ENCODE assay signal across 9 cellular contexts in genomic region chr2:174342600-174343342, GRCh38. TPM values are rescaled to one million over a fixed set of nuclear protein-coding genes. Genes with fewer than 3 reads are reported as not detected.
DNase-seq lines count a peak whose midpoint lies in the region; ATAC-seq and TF ChIP-seq lines count a peak whose summit lies in the region.
"Had no signal": no experiment of that assay in that cellular context is flagged by ENCODE, and none has a peak within 500 bp of the region (broad histone marks: within the 10 kb centered on the region; RNA-seq: fewer than 3 reads in every experiment).

No MANE protein-coding gene starts in this region.

- TF ChIP-seq CTCF in RWPE1 (conservative IDR thresholded peaks at IDR 0.05; ENCODE audit: low read depth) (no peak), CD14-positive monocyte (IDR thresholded peaks at IDR 0.05) (no peak)

- intact Hi-C loops in CD14-positive monocyte (cut with micrococcal nuclease) = loop anchor here (2.0 to 10.0 kb wide), 3 partner anchors 185 to 940 kb away; no protein-coding TSS in a partner anchor

- H3K4me1 ChIP-seq in HUES6 (ENCODE audit: control insufficient read depth, insufficient read depth, low read length) = peaks cover 49% of the 10 kb centered on the region

- H3K27ac ChIP-seq in HUES6 (ENCODE audit: low read depth, low read length) (no peak overlapping the region), RWPE1 (no peak overlapping the region)

- H3K9me3 Mint-ChIP-seq in naive thymus-derived CD8-positive, alpha-beta T cell = peaks cover 0 to 5% (median 0%) of the 10 kb centered on the region in 9 donors
- H3K9me3 Mint-ChIP-seq in CD14-positive monocyte = peaks cover 0 to 31% (median 10%) of the 10 kb centered on the region in 7 donors

- H3K9me3 ChIP-seq in HUES6 (ENCODE audit: control insufficient read depth, insufficient read depth, low read depth, low read length) = no peaks in the 10 kb centered on the region

- DNase-seq in DMS53 treated with DMSO at 0.1 percent for 48 hours (lab: John Stamatoyannopoulos, UW; ENCODE audit: unreplicated experiment) (peak; percentile 47), activated gamma-delta T cell (lab: John Stamatoyannopoulos, UW) (peak; percentile 17), dermis blood vessel endothelial cell (no peak), RWPE1 (ENCODE audit: low spot score) (no peak), CD14-positive monocyte (ENCODE audit: low spot score) (no peak)
- peak in 6 of 10 donors; percentile 34 to 66 (median 45) for DNase-seq in naive thymus-derived CD8-positive, alpha-beta T cell

- peaks cover 6 to 20% (median 7%) of the 10 kb centered on the region in 3 donors for H3K36me3 Mint-ChIP-seq in naive thymus-derived CD8-positive, alpha-beta T cell
- H3K36me3 Mint-ChIP-seq in CD14-positive monocyte = peaks cover 15 to 27% of the 10 kb centered on the region in 2 donors

- H3K9ac ChIP-seq in HUES6 (ENCODE audit: low read length) = no peak overlapping the region

- POLR2A ChIA-PET in naive thymus-derived CD8-positive, alpha-beta T cell (lab: Charles Lee) = no interaction called here
- POLR2A ChIA-PET in RWPE1 (lab: Yijun Ruan, JAX; ENCODE audit: low non-redundant PET) = no interaction called here

- peak overlapping the region; percentile 67 for H3K4me3 ChIP-seq in HUES6 (ENCODE audit: low read depth, low read length)

- H3K4me1 Mint-ChIP-seq in naive thymus-derived CD8-positive, alpha-beta T cell = peaks cover 17 to 41% (median 30%) of the 10 kb centered on the region in 4 donors
- H3K4me1 Mint-ChIP-seq in CD14-positive monocyte = peaks cover 46% of the 10 kb centered on the region

- no peaks in the 10 kb centered on the region for H3K36me3 ChIP-seq in HUES6 (ENCODE audit: control insufficient read depth, insufficient read depth, low read length)

- peak overlapping the region in 1 of 10 donors; percentile 80 for H3K27ac Mint-ChIP-seq in naive thymus-derived CD8-positive, alpha-beta T cell
- H3K27ac Mint-ChIP-seq in CD14-positive monocyte = no peak overlapping the region

- peak; percentile 23 to 25 for ATAC-seq in naive thymus-derived CD8-positive, alpha-beta T cell
- no peak for ATAC-seq in HG02840 (IDR thresholded peaks at IDR 0.05; ENCODE audit: low FRiP score, unreplicated experiment)

- peaks cover 84% of the 10 kb centered on the region for H3K27me3 ChIP-seq in HUES6 (ENCODE audit: control insufficient read depth, insufficient read depth, low read length)

- peaks cover 30 to 74% (median 52%) of the 10 kb centered on the region in 5 donors for H3K27me3 Mint-ChIP-seq in naive thymus-derived CD8-positive, alpha-beta T cell
- peaks cover 77 to 86% (median 81%) of the 10 kb centered on the region in 3 donors for H3K27me3 Mint-ChIP-seq in CD14-positive monocyte (ENCODE audit: low read depth in 3 of 3)

- H3K4me3 Mint-ChIP-seq in naive thymus-derived CD8-positive, alpha-beta T cell = peak overlapping the region in 8 of 10 donors; percentile 9 to 71 (median 44)
- H3K4me3 Mint-ChIP-seq in CD14-positive monocyte = peak overlapping the region in 1 of 2 donors; percentile 81

- CTCF ChIA-PET in RWPE1 (lab: Yijun Ruan, JAX) = interaction anchor here (0.7 to 0.9 kb wide), 2 partner anchors 8 to 347 kb away, joined by 3 to 4 read pairs; no protein-coding TSS in a partner anchor

RNA-seq across cellular contexts. Expression of gene SP9, which starts 8.0 kb away (rescaled TPM):
- not detected for total RNA-seq in naive thymus-derived CD8-positive, alpha-beta T cell
- not detected for polyA plus RNA-seq in naive thymus-derived CD8-positive, alpha-beta T cell
- total RNA-seq in dermis blood vessel endothelial cell = not detected in 2 replicates
- polyA plus RNA-seq in CD14-positive monocyte = not detected
- total RNA-seq: renal cortical epithelial cell had no signal

RNA-seq across cellular contexts. Expression of gene SCRN3, which starts 52.8 kb away (rescaled TPM):
- total RNA-seq in naive thymus-derived CD8-positive, alpha-beta T cell = 10 to 100 TPM; 20.6 to 24.1 TPM
- polyA plus RNA-seq in naive thymus-derived CD8-positive, alpha-beta T cell = 10 to 100 TPM; 12.7 to 14.0 (median 13.1) TPM
- 24.0 and 31.6 TPM in 2 replicates for total RNA-seq in dermis blood vessel endothelial cell
- 10 to 100 TPM in 1 of 2 donors, 1 to 10 TPM in 1; 7.2 to 11.2 TPM for polyA plus RNA-seq in CD14-positive monocyte

Comparison
In these comparisons a context has a peak if more than half of its experiments do, and no peak if none do; other contexts are left out.
1. DNase-seq: peak in DMS53 treated with DMSO at 0.1 percent for 48 hours (single experiment), activated gamma-delta T cell (single experiment) and naive thymus-derived CD8-positive, alpha-beta T cell (6 of 10); none in dermis blood vessel endothelial cell (single experiment), RWPE1 (single experiment) and CD14-positive monocyte (single experiment).